ENCODE assay signal across 27 cellular contexts in the genomic region with DNA sequence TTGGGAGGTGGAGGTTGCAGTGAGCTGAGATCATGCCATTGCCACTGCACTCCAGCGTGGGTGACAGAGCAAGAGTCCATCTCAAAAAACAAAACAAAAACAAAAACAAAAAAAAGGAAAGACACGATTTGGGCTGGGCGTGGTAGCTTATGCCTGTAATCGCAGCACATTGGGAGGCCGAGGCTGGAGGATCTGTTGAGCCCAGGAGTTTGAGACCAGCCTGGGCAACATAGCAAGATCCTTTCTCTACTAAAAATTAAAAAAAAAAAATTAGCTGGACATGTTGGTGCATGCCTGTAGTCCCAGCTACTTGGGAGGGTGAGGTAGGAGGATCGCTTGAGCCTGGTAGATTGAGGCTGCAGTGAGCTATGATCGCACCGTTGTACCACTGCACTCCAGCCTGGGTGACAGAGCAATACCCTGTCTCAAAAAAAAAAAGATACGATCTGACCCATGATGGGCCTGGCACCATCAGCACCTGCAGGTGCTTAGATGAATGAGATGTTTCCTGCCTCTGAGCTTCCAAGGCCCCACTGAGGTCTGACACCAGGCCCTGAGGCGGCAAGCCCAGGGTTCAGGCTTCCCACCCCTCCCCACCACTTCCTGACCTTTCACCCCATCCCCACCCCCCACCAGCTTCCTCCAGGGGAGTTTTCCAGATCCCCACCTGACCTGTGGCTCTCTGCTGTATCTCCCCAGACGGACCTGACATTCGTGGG. TPM values are rescaled to one million over a fixed set of nuclear protein-coding genes. Genes with fewer than 3 reads are reported as not detected.
"Had no signal": no experiment of that assay in that cellular context is flagged by ENCODE, and none has a peak within 500 bp of the region (broad histone marks: within the 10 kb centered on the region; RNA-seq: fewer than 3 reads in every experiment).

No MANE protein-coding gene starts in this region.

- H3K4me1 Mint-ChIP-seq: endodermal cell had no signal

- ATAC-seq: esophagus mucosa; heart right ventricle; naive thymus-derived CD4-positive, alpha-beta T cell; psoas muscle; sciatic nerve; stimulated activated naive B cell treated with anti-CD40 and anti-IgM and Interleukin-4, amounts not matched to agents 10 μg/mL and 1 μg/mL and 100 μg/mL, for 72 hours had no signal

- FAIRE-seq: frontal cortex, islet of Langerhans had no signal

- H3K4me1 ChIP-seq: colonic mucosa, heart right ventricle, stomach, transverse colon had no signal

- H3K27ac Mint-ChIP-seq: endodermal cell had no signal

- H3K9me3 ChIP-seq: colonic mucosa, heart right ventricle, psoas muscle, spleen, stomach, thoracic aorta, transverse colon had no signal

- DNase-seq: colonic mucosa; effector CD4-positive, alpha-beta T cell; endodermal cell; heart right ventricle; hypothalamus; kidney glomerular epithelial cell; mesendoderm; naive thymus-derived CD4-positive, alpha-beta T cell; nephron progenitor cell; psoas muscle; retina; spleen; stimulated activated CD4-positive, alpha-beta T cell treated with anti-CD3 and anti-CD28 coated beads, Interleukin-15, amount 100 ng/mL, for 24 hours; stimulated activated CD4-positive, alpha-beta T cell treated with anti-CD3 and anti-CD28 coated beads, Interleukin-1b, Interleukin-23, amount 100 ng/mL, for 48 hours; stimulated activated CD4-positive, alpha-beta T cell treated with anti-CD3 and anti-CD28 coated beads, Interleukin-4, amount 100 ng/mL, for 24 hours; stimulated activated naive B cell treated with anti-CD40 and anti-IgM and Interleukin-4, amounts not matched to agents 10 μg/mL and 1 μg/mL and 100 μg/mL, for 72 hours; stomach; substantia nigra; transverse colon had no signal

- H3K4me3 Mint-ChIP-seq: endodermal cell; naive thymus-derived CD4-positive, alpha-beta T cell; nephron progenitor cell; stimulated activated naive B cell treated with anti-CD40 and anti-IgM and Interleukin-4, amounts not matched to agents 10 μg/mL and 1 μg/mL and 100 μg/mL, for 72 hours had no signal

- H3K4me3 ChIP-seq: colonic mucosa, heart right ventricle, psoas muscle, spleen, stomach, thoracic aorta, transverse colon had no signal

- H3K9me3 Mint-ChIP-seq: endodermal cell; naive thymus-derived CD4-positive, alpha-beta T cell; nephron progenitor cell; stimulated activated naive B cell treated with anti-CD40 and anti-IgM and Interleukin-4, amounts not matched to agents 10 μg/mL and 1 μg/mL and 100 μg/mL, for 72 hours had no signal

- H3K36me3 ChIP-seq: colonic mucosa had no signal

- H3K27me3 Mint-ChIP-seq: naive thymus-derived CD4-positive, alpha-beta T cell; stimulated activated naive B cell treated with anti-CD40 and anti-IgM and Interleukin-4, amounts not matched to agents 10 μg/mL and 1 μg/mL and 100 μg/mL, for 72 hours had no signal

- H3K27me3 ChIP-seq: colonic mucosa, heart right ventricle, spleen, stomach, transverse colon had no signal

- H3K27ac ChIP-seq: colonic mucosa, heart right ventricle, spleen, stomach, thoracic aorta, transverse colon had no signal

RNA-seq across cellular contexts. Expression of gene ATP2A1, which starts 21.8 kb away (rescaled TPM):
- total RNA-seq: frontal cortex had no signal
- polyA plus RNA-seq: naive thymus-derived CD4-positive, alpha-beta T cell had no signal

RNA-seq across cellular contexts. Expression of gene CD19, which starts 31.7 kb away (rescaled TPM):
- total RNA-seq: dermis microvascular lymphatic vessel endothelial cell, endodermal cell, osteoblast, thoracic aorta, ureter had no signal
